In genomic region chr1:179365342-179366092, GRCh38 we compare ENCODE assay signal across 1 cellular context.
TF ChIP-seq lines count a peak whose summit lies in the region.

A gene with protein sequence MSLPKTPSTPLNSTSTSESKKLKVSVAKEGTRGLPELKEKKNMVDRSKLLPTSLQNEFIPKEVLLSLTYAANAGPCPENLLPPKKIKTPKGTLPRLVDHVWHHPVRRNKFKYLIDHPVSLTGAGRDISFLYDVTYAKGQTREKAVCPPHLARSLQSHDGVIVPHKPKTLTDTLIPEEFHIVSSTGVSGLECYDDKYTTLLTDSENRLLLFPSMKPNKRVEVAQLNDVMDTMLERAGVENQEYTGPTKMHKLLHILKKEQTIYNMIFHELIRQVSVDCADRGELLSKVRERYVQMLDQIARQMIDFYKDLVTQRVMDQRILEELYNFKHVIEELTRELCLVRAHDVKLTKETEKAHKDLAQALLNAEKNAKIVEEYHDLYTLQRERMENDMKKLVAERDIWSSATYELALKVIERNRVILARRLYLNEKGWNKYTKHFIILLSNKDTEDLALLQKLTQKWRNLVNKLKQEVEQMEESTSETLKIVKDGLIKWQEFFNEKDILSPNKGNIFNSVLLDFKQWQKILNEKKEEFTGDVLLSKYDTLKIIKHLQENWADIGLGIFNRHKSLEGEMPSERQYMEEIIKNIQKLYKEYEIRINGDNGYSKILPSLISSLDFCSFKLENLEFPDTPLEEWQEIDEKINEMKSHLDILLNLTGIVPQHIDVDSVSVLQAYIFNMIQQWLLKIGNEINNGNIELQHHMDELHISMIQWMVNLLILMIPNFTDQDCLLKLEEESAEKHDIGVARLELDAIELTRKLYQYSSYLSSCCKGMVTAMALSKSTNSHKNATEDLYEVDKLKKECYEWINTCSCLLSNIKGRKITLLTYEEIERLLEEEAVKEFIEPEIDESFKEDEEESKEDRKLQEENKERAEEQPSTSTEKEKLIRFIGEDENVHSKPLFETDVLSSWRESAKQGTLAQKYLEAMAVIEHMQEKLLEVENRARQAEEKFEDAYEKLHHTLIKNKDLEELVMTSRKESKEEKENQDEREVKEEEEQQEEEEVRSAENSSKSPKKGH (plus strand): TSS chr1:179365971. CDS start chr1:179366510, 539 bp downstream.

TF ChIP-seq in K562, 482 proteins besides CTCF, POLR2A, EP300 and RAD21 (continued from another document and continues in another):
- TF ChIP-seq ZNF592 (IDR thresholded peaks at IDR 0.05) (peak; percentile 85), ARNT (IDR thresholded peaks at IDR 0.05) (peak; percentile 75 to 80; a peak in 3 of 4 replicates), SMAD4 (CRISPR knock-in tag; conservative IDR thresholded peaks at IDR 0.05) (no peak; the same call in 1 of the 2 replicates), NFIC (IDR thresholded peaks at IDR 0.05) (no peak), PBX2 (CRISPR knock-in tag; IDR thresholded peaks at IDR 0.05; ENCODE audit: low read depth) (no peak), PBX2 (tag; conservative IDR thresholded peaks at IDR 0.05; ENCODE audit: low read depth) (no peak), GABPB1 (CRISPR knock-in tag; IDR thresholded peaks at IDR 0.05) (peak; percentile 84), RBM17 (IDR thresholded peaks at IDR 0.05; ENCODE audit: borderline replicate concordance, low read depth, low read length) (no peak), TRIM28 (IDR thresholded peaks at IDR 0.05) (no peak; the same call in 1 of the 2 replicates), ZKSCAN1 (IDR thresholded peaks at IDR 0.05; ENCODE audit: low read depth, low read length) (no peak), MAFG (tag; conservative IDR thresholded peaks at IDR 0.05) (no peak), PHF20 (IDR thresholded peaks at IDR 0.05; ENCODE audit: partially characterized antibody) (peak; percentile 78), NR2C2 (CRISPR knock-in tag; IDR thresholded peaks at IDR 0.05) (peak; percentile 47; the same call in 1 of the 2 replicates), NR2C2 (tag; IDR thresholded peaks at IDR 0.05) (peak; percentile 92), ELK3 (CRISPR knock-in tag; IDR thresholded peaks at IDR 0.05) (no peak), ZKSCAN8 (CRISPR knock-in tag; IDR thresholded peaks at IDR 0.05) (no peak), ETV5 (CRISPR knock-in tag; IDR thresholded peaks at IDR 0.05; ENCODE audit: low read depth) (no peak; the same call in none of the 2 replicates), TEAD2 (tag; IDR thresholded peaks at IDR 0.05) (no peak), ETV1 (tag; conservative IDR thresholded peaks at IDR 0.05; ENCODE audit: low read depth) (no peak; the same call in 1 of the 2 replicates), RB1 (IDR thresholded peaks at IDR 0.05; ENCODE audit: low read depth) (peak; percentile 90; the same call in 1 of the 2 replicates), CLOCK (CRISPR knock-in tag; IDR thresholded peaks at IDR 0.05; ENCODE audit: borderline replicate concordance) (no peak), MCM2 (IDR thresholded peaks at IDR 0.05; ENCODE audit: low read depth) (no peak), MYNN (IDR thresholded peaks at IDR 0.05) (peak; percentile 70; the same call in 1 of the 2 replicates), MYNN (CRISPR knock-in tag; IDR thresholded peaks at IDR 0.05) (no peak), MBD2 (IDR thresholded peaks at IDR 0.05; ENCODE audit: borderline replicate concordance, low read depth) (peak; percentile 47; the same call in 1 of the 2 replicates), TCF7L2 (IDR thresholded peaks at IDR 0.05; ENCODE audit: low read depth, low read length) (no peak), E2F8 (IDR thresholded peaks at IDR 0.05; ENCODE audit: low read depth, partially characterized antibody) (peak; percentile 80), TCF3 (CRISPR knock-in tag; IDR thresholded peaks at IDR 0.05) (no peak), ELF1 (tag; IDR thresholded peaks at IDR 0.05) (peak; percentile 97), NR2C1 (IDR thresholded peaks at IDR 0.05) (peak; percentile 71), NR2C1 (tag; IDR thresholded peaks at IDR 0.05) (peak; percentile 67; the same call in 1 of the 2 replicates), NR2F6 (CRISPR knock-in tag; IDR thresholded peaks at IDR 0.05) (no peak), ZNF707 (CRISPR knock-in tag; conservative IDR thresholded peaks at IDR 0.05) (no peak), DMBX1 (CRISPR knock-in tag; IDR thresholded peaks at IDR 0.05; ENCODE audit: borderline replicate concordance) (no peak), CHD2 (IDR thresholded peaks at IDR 0.05; ENCODE audit: low read depth, low read length) (peak; percentile 64; the same call in 1 of the 2 replicates), NFIX (CRISPR knock-in tag; IDR thresholded peaks at IDR 0.05; ENCODE audit: low read depth) (no peak), ZNF57 (CRISPR knock-in tag; IDR thresholded peaks at IDR 0.05) (no peak), BRF2 (IDR thresholded peaks at IDR 0.05; ENCODE audit: borderline replicate concordance, insufficient read depth, insufficient read length) (no peak), CBX8 (IDR thresholded peaks at IDR 0.05; ENCODE audit: borderline replicate concordance, extremely low read depth, low read depth, low read length, poor library complexity, severe bottlenecking) (no peak), ZNF354B (CRISPR knock-in tag; IDR thresholded peaks at IDR 0.05) (no peak), FOXM1 (IDR thresholded peaks at IDR 0.05; ENCODE audit: low read depth) (no peak), FOXM1 (CRISPR knock-in tag; IDR thresholded peaks at IDR 0.05; ENCODE audit: low read depth) (no peak), BHLHE40 (IDR thresholded peaks at IDR 0.05; ENCODE audit: low read length) (no peak), RFX1 (IDR thresholded peaks at IDR 0.05) (peak; percentile 99), TAF1 (IDR thresholded peaks at IDR 0.05; ENCODE audit: control insufficient read depth, extremely low read depth, insufficient read depth, low read length, severe bottlenecking) (peak; percentile 45), BCL6 (CRISPR knock-in tag; IDR thresholded peaks at IDR 0.05) (no peak), TAF7 (tag; IDR thresholded peaks at IDR 0.05) (peak; percentile 46), ZNF778 (CRISPR knock-in tag; IDR thresholded peaks at IDR 0.05) (no peak), TCF15 (CRISPR knock-in tag; IDR thresholded peaks at IDR 0.05) (no peak), SOX6 (IDR thresholded peaks at IDR 0.05) (no peak), ZNF586 (CRISPR knock-in tag; conservative IDR thresholded peaks at IDR 0.05) (no peak), ZNF696 (CRISPR knock-in tag; conservative IDR thresholded peaks at IDR 0.05) (no peak)
- TF ChIP-seq, protein P1, sequence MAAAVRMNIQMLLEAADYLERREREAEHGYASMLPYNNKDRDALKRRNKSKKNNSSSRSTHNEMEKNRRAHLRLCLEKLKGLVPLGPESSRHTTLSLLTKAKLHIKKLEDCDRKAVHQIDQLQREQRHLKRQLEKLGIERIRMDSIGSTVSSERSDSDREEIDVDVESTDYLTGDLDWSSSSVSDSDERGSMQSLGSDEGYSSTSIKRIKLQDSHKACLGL (CRISPR knock-in tag; IDR thresholded peaks at IDR 0.05; ENCODE audit: borderline replicate concordance, poor library complexity, severe bottlenecking): no peak
